15 cellular contexts compared by ENCODE assay signal in the genomic region with DNA sequence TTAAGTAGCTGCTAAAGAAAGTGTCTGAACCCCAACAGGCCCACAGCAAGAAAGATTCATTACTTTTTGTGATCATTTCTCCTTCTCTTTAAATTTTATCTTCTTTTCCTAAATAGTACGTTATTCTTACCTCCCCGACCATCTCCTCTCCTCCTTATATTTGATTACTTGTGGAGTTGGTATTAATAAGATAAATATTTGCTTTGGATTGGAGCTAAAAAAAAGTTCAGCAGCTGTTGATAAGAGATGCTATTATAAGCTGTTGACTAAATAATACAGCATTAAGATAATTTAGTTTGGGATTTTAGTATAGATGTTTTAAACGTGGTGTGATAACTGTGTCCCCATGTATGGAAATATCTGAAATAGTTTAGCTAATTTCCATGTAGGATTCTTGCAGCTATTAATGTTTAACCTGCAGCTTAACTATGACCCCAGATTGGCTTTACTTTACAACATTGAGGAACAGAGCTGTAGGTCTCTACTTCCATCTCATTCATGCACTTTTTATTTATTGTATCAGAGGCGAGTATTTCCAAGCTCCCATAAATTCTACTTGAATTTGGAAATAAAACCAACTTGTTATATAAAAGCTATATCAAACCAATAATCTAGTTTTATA. TPM values are rescaled to one million over a fixed set of nuclear protein-coding genes. Genes with fewer than 3 reads are reported as not detected.
A peak's percentile ranks its signal among the peaks of the same experiment; 100 is the strongest.
DNase-seq lines count a peak whose midpoint lies in the region; ATAC-seq, FAIRE-seq and TF ChIP-seq lines count a peak whose summit lies in the region.
"Had no signal": no experiment of that assay in that cellular context is flagged by ENCODE, and none has a peak within 500 bp of the region (broad histone marks: within the 10 kb centered on the region; RNA-seq: fewer than 3 reads in every experiment).

No MANE protein-coding gene starts in this region.

- TF ChIP-seq RAD21 in HepG2 (CRISPR knock-in tag; IDR thresholded peaks at IDR 0.05), result no peak

- H2AK5ac ChIP-seq in trophoblast cell (ENCODE audit: low read length), result no peak overlapping the region

- no peak overlapping the region for H2BK12ac ChIP-seq in trophoblast cell (ENCODE audit: low read length)

- H3K4me2 ChIP-seq in HepG2 (ENCODE audit: low read depth, low read length) (0 out of 2 replicates have a peak overlapping the region, but pooled peaks have one; percentile 8), trophoblast cell (ENCODE audit: low read length) (no peak overlapping the region)

- peak; percentile 55 for FAIRE-seq in G401.6 (lab: Jason Lieb, UNC)
- peak; percentile 56 for FAIRE-seq in HepG2 (lab: Jason Lieb, UNC)
- FAIRE-seq in small intestine (lab: Jason Lieb, UNC), result no peak
- FAIRE-seq: GM12891 had no signal

- H4K12ac ChIP-seq in trophoblast cell (ENCODE audit: low read depth, low read length), result no peak overlapping the region

- no peak overlapping the region for H3K4ac ChIP-seq in trophoblast cell (ENCODE audit: low read depth, low read length)

- CTCF ChIA-PET in HepG2 (lab: Yijun Ruan, JAX; ENCODE audit: low intra/inter-chr PET ratio, low total read pairs), result no interaction called here

- WGBS in HepG2 (ENCODE audit: low lambda C conversion rate), result 13% methylated on average over 4 of the region's 4 CpGs
- WGBS in small intestine, 3 donors, result 17 to 54% (median 26%) methylated on average over 4 of the region's 4 CpGs
- WGBS in lower leg skin, 2 donors, result 88% methylated on average over 4 of the region's 4 CpGs
- WGBS in trophoblast cell (ENCODE audit: extremely low coverage, insufficient coverage, insufficient read length), result 100% methylated on average over 3 of the region's 4 CpGs

- no peak overlapping the region for H3K23ac ChIP-seq in trophoblast cell (ENCODE audit: low read length)

- no peaks in the 10 kb centered on the region for H3K79me2 ChIP-seq in HepG2 (ENCODE audit: insufficient read depth, low read length)
- H3K79me2 ChIP-seq in trophoblast cell (ENCODE audit: control insufficient read depth, insufficient read depth, low read length, poor library complexity), result no peaks in the 10 kb centered on the region

- H3K18ac ChIP-seq in trophoblast cell (ENCODE audit: low read length), result no peak overlapping the region

- peaks cover 15 to 51% of the 10 kb centered on the region in 2 experiments for H3K36me3 ChIP-seq in HepG2 (replicated peaks in 1 of 2; ENCODE audit: control insufficient read depth in 1 of 2, insufficient read depth in 2 of 2, low read length in 2 of 2)
- H3K36me3 ChIP-seq in small intestine (ENCODE audit: control insufficient read depth in 2 of 2, insufficient read depth in 2 of 2, low read length in 2 of 2), result peaks cover 29 to 30% of the 10 kb centered on the region in 2 donors
- H3K36me3 ChIP-seq in trophoblast cell (ENCODE audit: control insufficient read depth in 1 of 2, insufficient read depth in 2 of 2, low read length in 2 of 2), result peaks cover 21 to 32% of the 10 kb centered on the region in 2 experiments

- no peak for TF ChIP-seq EP300 in HepG2 (IDR thresholded peaks at IDR 0.05; ENCODE audit: low read depth in 2 of 2, low read length in 2 of 2)
- no peak for TF ChIP-seq EP300 in HepG2 (CRISPR knock-in tag; IDR thresholded peaks at IDR 0.05; ENCODE audit: borderline replicate concordance)

- TF ChIP-seq CTCF in coronary artery (IDR thresholded peaks at IDR 0.05), result no peak
- no peak for TF ChIP-seq CTCF in HepG2 (CRISPR knock-in tag; IDR thresholded peaks at IDR 0.05)
- no peak for TF ChIP-seq CTCF in lower leg skin (IDR thresholded peaks at IDR 0.05)

- H2AFZ ChIP-seq in HepG2 (ENCODE audit: low read length) (no peak overlapping the region), trophoblast cell (ENCODE audit: insufficient read depth, low read length, poor library complexity) (no peak overlapping the region)

- intact Hi-C loops in HepG2 (cut with micrococcal nuclease; ENCODE audit: unreplicated experiment) (no loop called here), lower leg skin (cut with DNase I; ENCODE audit: low total_unique reads) (no loop called here)

- H3K79me1 ChIP-seq in trophoblast cell (ENCODE audit: low read length), result no peaks in the 10 kb centered on the region

- ATAC-seq in HepG2 (peak; percentile 70), HG02571 (IDR thresholded peaks at IDR 0.05; ENCODE audit: unreplicated experiment) (no peak)
- ATAC-seq: PC-3 had no signal

- no peaks in the 10 kb centered on the region for H3K9me3 ChIP-seq in HepG2 (ENCODE audit: low read length)
- H3K9me3 ChIP-seq in small intestine (ENCODE audit: control insufficient read depth, low read depth), result no peaks in the 10 kb centered on the region
- H3K9me3 ChIP-seq in trophoblast cell (ENCODE audit: insufficient read depth, low read depth, low read length), result no peaks in the 10 kb centered on the region

- no TSS peak for BruUV-seq in HepG2 (replicated peaks; lab: Mats Ljungman, UMichigan)

- H3K14ac ChIP-seq in trophoblast cell (ENCODE audit: low read length), result no peak overlapping the region

- H4K91ac ChIP-seq in trophoblast cell (ENCODE audit: low read depth, low read length), result no peak overlapping the region

- H3K27ac ChIP-seq in coronary artery, result peak overlapping the region; percentile 21 to 23
- H3K27ac ChIP-seq in HepG2 (ENCODE audit: extremely low read length, insufficient read depth, low read length), result no peak overlapping the region
- no peak overlapping the region for H3K27ac ChIP-seq in small intestine (ENCODE audit: low read depth in 1 of 2, low read length in 1 of 2)
- H3K27ac ChIP-seq in trophoblast cell (ENCODE audit: low read depth, low read length), result no peak overlapping the region
- H3K27ac ChIP-seq: RWPE1 had no signal

- in situ Hi-C loops in HepG2 (cut with HindIII; ENCODE audit: extremely low pct_ligation_motif_present, low pct_unique_long_range_greater_than_20kb), result loop anchor here (25.0 kb wide), 1 partner anchor 336 kb away; no protein-coding TSS in a partner anchor

- no peak overlapping the region for H2BK5ac ChIP-seq in trophoblast cell (ENCODE audit: low read depth, low read length, poor library complexity)

- H3K4me3 ChIP-seq in coronary artery (no peak overlapping the region), HepG2 (replicated peaks in 1 of 3; ENCODE audit: insufficient read depth in 1 of 3, low read depth in 2 of 3, low read length in 3 of 3) (no peak overlapping the region), small intestine (ENCODE audit: low read depth in 1 of 2, low read length in 2 of 2) (no peak overlapping the region), lower leg skin (ENCODE audit: low read depth, poor library complexity, severe bottlenecking) (no peak overlapping the region), trophoblast cell (ENCODE audit: low read depth, low read length) (no peak overlapping the region)

- H3K27me3 ChIP-seq in HepG2 (ENCODE audit: control insufficient read depth in 1 of 2, insufficient read depth in 2 of 2, low read length in 2 of 2), result no peaks in the 10 kb centered on the region
- no peaks in the 10 kb centered on the region for H3K27me3 ChIP-seq in small intestine (ENCODE audit: control insufficient read depth in 2 of 2, insufficient read depth in 2 of 2, low read length in 2 of 2)
- H3K27me3 ChIP-seq in trophoblast cell (ENCODE audit: insufficient read depth, low read length), result no peaks in the 10 kb centered on the region

- no peak overlapping the region for H4K8ac ChIP-seq in trophoblast cell (ENCODE audit: low read depth, low read length)

- no peak overlapping the region for H2BK120ac ChIP-seq in trophoblast cell (ENCODE audit: insufficient read depth, low read length, poor library complexity)

- POLR2A ChIA-PET in HepG2 (lab: Yijun Ruan, JAX), result interaction anchor here (1.1 to 3.2 kb wide), 5 partner anchors 12 to 134 kb away, joined by 3 to 33 read pairs (median 3); partner anchors contain the start of gene ZNF143

- H4K20me1 ChIP-seq in HepG2 (ENCODE audit: insufficient read depth, low read length), result no peaks in the 10 kb centered on the region

- H3K9ac ChIP-seq in HepG2 (ENCODE audit: insufficient read depth, low read depth, low read length), result no peak overlapping the region
- no peak overlapping the region for H3K9ac ChIP-seq in trophoblast cell (ENCODE audit: low read length)

- H3K4me1 ChIP-seq in HepG2 (ENCODE audit: insufficient read depth, low read length) (peaks cover 16% of the 10 kb centered on the region), small intestine (ENCODE audit: control insufficient read depth in 2 of 2, insufficient read depth in 1 of 2, low read depth in 1 of 2, low read length in 1 of 2) (no peaks in the 10 kb centered on the region), trophoblast cell (ENCODE audit: control insufficient read depth in 1 of 2, insufficient read depth in 2 of 2, low read length in 2 of 2) (no peaks in the 10 kb centered on the region)

- TF ChIP-seq POLR2A in HepG2 (IDR thresholded peaks at IDR 0.05; ENCODE audit: insufficient read depth in 1 of 2, low read depth in 2 of 2, low read length in 2 of 2) (no peak), lower leg skin (IDR thresholded peaks at IDR 0.05) (no peak)

- DNase-seq in coronary artery (ENCODE audit: low spot score) (no peak), HepG2 (ENCODE audit: low spot score) (peak; percentile 23), small intestine (peak; percentile 49), lower leg skin (ENCODE audit: low spot score in 2 of 2) (no peak), trophoblast cell (no peak)
- no peak for DNase-seq in activated CD4-positive, alpha-beta T cell treated with anti-CD3 and anti-CD28 coated beads for 1 hour
- DNase-seq: NCI-H1417 treated with DMSO at 0.1 percent for 48 hours, NCI-H2029, NCI-H345, NCI-H524 treated with DMSO at 0.1 percent for 48 hours, PC-3 had no signal

RNA-seq across cellular contexts. Expression of gene ZNF143, which starts 37.8 kb away (rescaled TPM):
- 22.4 and 32.9 TPM in 2 replicates for total RNA-seq in HepG2 (2016; rRNA removed; fragmentation: Illumina TruSeq; extraction: Trizol)
- total RNA-seq in HepG2 (2016; cell fraction: cytosol; rRNA removed; fragmentation: Illumina TruSeq; extraction: Trizol; ENCODE audit: low read depth), result 5.2 and 7.5 TPM in 2 replicates
- 23.4 and 29.8 TPM in 2 replicates for total RNA-seq in HepG2 (2016; cell fraction: insoluble cytoplasmic fraction; rRNA removed; fragmentation: Illumina TruSeq; extraction: Trizol)
- 11.5 and 14.0 TPM in 2 replicates for total RNA-seq in HepG2 (2016; cell fraction: membrane; rRNA removed; fragmentation: Illumina TruSeq; extraction: Trizol)
- 18.6 and 20.4 TPM in 2 replicates for total RNA-seq in HepG2 (2016; cell fraction: nucleus; rRNA removed; fragmentation: Illumina TruSeq; extraction: Trizol)
- polyA plus RNA-seq in HepG2 (2011; rRNA removed), result 35.6 and 35.9 TPM in 2 replicates
- 29.1 and 29.9 TPM in 2 replicates for polyA plus RNA-seq in HepG2 (2011; cell fraction: cytosol; rRNA removed)
- 18.4 and 27.0 TPM in 2 replicates for polyA plus RNA-seq in HepG2 (2011; cell fraction: nucleus; rRNA removed)
- 13.8 and 18.8 TPM in 2 replicates for polyA plus RNA-seq in HepG2 (2012)
- polyA plus RNA-seq in HepG2 (2016; cell fraction: cytosol; fragmentation: Illumina TruSeq; extraction: Trizol; ENCODE audit: low read depth), result 2.9 and 3.6 TPM in 2 replicates
- 24.4 and 28.9 TPM in 2 replicates for polyA plus RNA-seq in HepG2 (2016; cell fraction: insoluble cytoplasmic fraction; fragmentation: Illumina TruSeq; extraction: Trizol; ENCODE audit: low read depth)
- 6.5 and 7.2 TPM in 2 replicates for polyA plus RNA-seq in HepG2 (2016; cell fraction: membrane; fragmentation: Illumina TruSeq; extraction: Trizol; ENCODE audit: low read depth)
- polyA plus RNA-seq in HepG2 (2016; cell fraction: nucleus; fragmentation: Illumina TruSeq; extraction: Trizol; ENCODE audit: insufficient read depth, low read depth), result 20.4 and 26.1 TPM in 2 replicates
- 112 and 116 TPM in 2 replicates for polyA minus RNA-seq in HepG2 (2011; rRNA and poly(A)+ RNA removed; ENCODE audit: low replicate concordance)
- polyA minus RNA-seq in HepG2 (2011; cell fraction: cytosol; rRNA and poly(A)+ RNA removed), result 17.3 and 30.3 TPM in 2 replicates
- polyA minus RNA-seq in HepG2 (2011; cell fraction: nucleus; rRNA and poly(A)+ RNA removed), result 57.6 and 60.4 TPM in 2 replicates
- polyA plus RNA-seq in small intestine, result 10 to 100 TPM; 16.8 to 18.9 (median 17.2) TPM
- total RNA-seq in lower leg skin, result 10 to 100 TPM; 17.8 to 44.2 (median 30.9) TPM
- polyA plus RNA-seq in trophoblast cell (2013), result 36.0 and 37.8 TPM in 2 replicates

Comparison
In these comparisons a context has a peak if more than half of its experiments do, and no peak if none do; other contexts are left out.
1. DNase-seq: peak in HepG2 (single experiment) and small intestine (single experiment); none in coronary artery (single experiment), activated CD4-positive, alpha-beta T cell treated with anti-CD3 and anti-CD28 coated beads for 1 hour (single experiment), lower leg skin (0 of 2) and trophoblast cell (0 of 2).
2. H3K27ac ChIP-seq: peak in coronary artery (2 of 2); none in HepG2 (single experiment), small intestine (0 of 2) and trophoblast cell (single experiment).